8 cellular contexts compared by ENCODE assay signal in the genomic region with DNA sequence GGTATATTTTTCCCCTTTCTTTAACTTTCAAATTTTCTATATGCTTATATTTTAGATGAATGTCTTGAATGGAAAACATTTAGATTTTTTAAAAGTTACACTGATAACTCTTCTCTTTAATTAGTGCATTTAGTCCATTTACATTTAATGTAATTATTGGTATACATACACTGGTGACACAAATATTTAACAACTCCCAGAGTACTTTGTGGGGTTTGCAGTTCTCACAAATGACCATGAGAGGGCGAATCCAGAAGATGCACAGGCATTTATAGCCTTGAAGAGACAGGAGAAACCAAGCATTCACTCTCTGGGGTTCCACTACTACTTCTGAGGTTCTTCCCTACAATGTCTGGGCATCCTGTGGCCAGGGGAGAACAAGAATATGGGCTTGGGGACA.
DNase-seq lines count a peak whose midpoint lies in the region; ATAC-seq and TF ChIP-seq lines count a peak whose summit lies in the region.

No MANE protein-coding gene starts in this region.

- no peaks in the 10 kb centered on the region for H3K4me1 Mint-ChIP-seq in activated CD4-positive, alpha-beta T cell treated with anti-CD3 and anti-CD28 coated beads for 36 hours

- peak; percentile 29 for DNase-seq in activated CD4-positive, alpha-beta T cell treated with anti-CD3 and anti-CD28 coated beads for 36 hours
- DNase-seq in activated CD4-positive, alpha-beta T cell treated with anti-CD3 and anti-CD28 coated beads, Interleukin-2, amount 50 U/mL, for 1 hour: no peak
- DNase-seq in RKO (ENCODE audit: low spot score): peak; percentile 45
- peak; percentile 63 for DNase-seq in fibroblast of pulmonary artery (ENCODE audit: low read depth)
- peak; percentile 31 for DNase-seq in superior temporal gyrus (ENCODE audit: extremely low spot score)
- DNase-seq in stimulated activated naive CD4-positive, alpha-beta T cell treated with Interleukin-2 at 50 U/mL for 16 hours (lab: John Stamatoyannopoulos, UW): no peak
- DNase-seq in NCI-H2107 treated with DMSO at 0.1 percent for 48 hours (lab: John Stamatoyannopoulos, UW; ENCODE audit: unreplicated experiment): no peak
- DNase-seq in cortex of kidney (lab: John Stamatoyannopoulos, UW): no peak

- H3K4me3 Mint-ChIP-seq in activated CD4-positive, alpha-beta T cell treated with anti-CD3 and anti-CD28 coated beads for 36 hours: no peak overlapping the region

- peaks cover 6% of the 10 kb centered on the region for H3K27me3 Mint-ChIP-seq in activated CD4-positive, alpha-beta T cell treated with anti-CD3 and anti-CD28 coated beads for 36 hours

- H3K9me3 Mint-ChIP-seq in activated CD4-positive, alpha-beta T cell treated with anti-CD3 and anti-CD28 coated beads for 36 hours (ENCODE audit: low read depth): no peaks in the 10 kb centered on the region

- intact Hi-C loops in activated CD4-positive, alpha-beta T cell treated with anti-CD3 and anti-CD28 coated beads for 36 hours (cut with DNase I, micrococcal nuclease): loop anchor here (1.0 to 5.0 kb wide), 2 partner anchors 60 to 61 kb away; no protein-coding TSS in a partner anchor

- ATAC-seq in activated CD4-positive, alpha-beta T cell treated with anti-CD3 and anti-CD28 coated beads for 36 hours: no peak

- TF ChIP-seq CTCF in fibroblast of pulmonary artery (IDR thresholded peaks at IDR 0.05; ENCODE audit: low read length, missing control alignments): peak; percentile 81

- no peak overlapping the region for H3K4me3 ChIP-seq in fibroblast of pulmonary artery (replicated peaks; ENCODE audit: low read depth, low read length)

- CTCF ChIA-PET in activated CD4-positive, alpha-beta T cell treated with anti-CD3 and anti-CD28 coated beads for 36 hours (lab: Charles Lee): no interaction called here

- POLR2A ChIA-PET in activated CD4-positive, alpha-beta T cell treated with anti-CD3 and anti-CD28 coated beads for 36 hours (lab: Charles Lee): no interaction called here

- no peak overlapping the region for H3K27ac Mint-ChIP-seq in activated CD4-positive, alpha-beta T cell treated with anti-CD3 and anti-CD28 coated beads for 36 hours

- H3K36me3 Mint-ChIP-seq in activated CD4-positive, alpha-beta T cell treated with anti-CD3 and anti-CD28 coated beads for 36 hours (ENCODE audit: low read depth): no peaks in the 10 kb centered on the region

Comparison
In these comparisons a context has a peak if more than half of its experiments do, and no peak if none do; other contexts are left out.
1. DNase-seq: peak in activated CD4-positive, alpha-beta T cell treated with anti-CD3 and anti-CD28 coated beads for 36 hours (single experiment), RKO (single experiment), fibroblast of pulmonary artery (single experiment) and superior temporal gyrus (single experiment); none in activated CD4-positive, alpha-beta T cell treated with anti-CD3 and anti-CD28 coated beads, Interleukin-2, amount 50 U/mL, for 1 hour (single experiment), stimulated activated naive CD4-positive, alpha-beta T cell treated with Interleukin-2 at 50 U/mL for 16 hours (single experiment), NCI-H2107 treated with DMSO at 0.1 percent for 48 hours (single experiment) and cortex of kidney (single experiment).